Comparison of ENCODE assay signal across 9 cellular contexts in genomic region chr1:223727541-223727940, GRCh38. TPM values are rescaled to one million over a fixed set of nuclear protein-coding genes. Genes with fewer than 3 reads are reported as not detected.
DNase-seq lines count a peak whose midpoint lies in the region; ATAC-seq and TF ChIP-seq lines count a peak whose summit lies in the region.
"Had no signal": no experiment of that assay in that cellular context is flagged by ENCODE, and none has a peak within 500 bp of the region (broad histone marks: within the 10 kb centered on the region; RNA-seq: fewer than 3 reads in every experiment).

No MANE protein-coding gene starts in this region.

- DNase-seq in CD4-positive, alpha-beta memory T cell = no peak
- DNase-seq in T-cell (no peak), esophagus squamous epithelium (lab: John Stamatoyannopoulos, UW) (no peak), posterior vena cava (ENCODE audit: low spot score) (peak; percentile 38), SIG-M5 (lab: John Stamatoyannopoulos, UW) (no peak), NCI-H526 treated with DMSO at 0.1 percent for 48 hours (lab: John Stamatoyannopoulos, UW) (no peak)
- DNase-seq: NCI-H1105 treated with DMSO at 0.1 percent for 48 hours had no signal

- H3K4me3 Mint-ChIP-seq in CD4-positive, alpha-beta memory T cell = peak overlapping the region in 3 of 8 donors; percentile 59 to 92 (median 80)
- H3K4me3 Mint-ChIP-seq in T-cell = no peak overlapping the region

- TF ChIP-seq CTCF in esophagus squamous epithelium (IDR thresholded peaks at IDR 0.05) = no peak

- TF ChIP-seq POLR2A in esophagus squamous epithelium (IDR thresholded peaks at IDR 0.05) = no peak

- H3K36me3 Mint-ChIP-seq in CD4-positive, alpha-beta memory T cell = peaks cover 42 to 76% of the 10 kb centered on the region in 2 donors
- H3K36me3 Mint-ChIP-seq in T-cell = peaks cover 55% of the 10 kb centered on the region

- POLR2A ChIA-PET in CD4-positive, alpha-beta memory T cell (lab: Charles Lee; ENCODE audit: partially characterized antibody) = interaction anchor here (2.0 to 6.0 kb wide), 4 partner anchors 11 to 118 kb away, joined by 8 to 62 read pairs (median 29); partner anchors contain the start of genes CAPN2 and TP53BP2
- POLR2A ChIA-PET in T-cell (lab: Charles Lee) = interaction anchor here in 1 of 2 donors (1.0 kb wide), 1 partner anchor 10 kb away, joined by 3 read pairs; no protein-coding TSS in a partner anchor

- H3K27ac ChIP-seq in CD4-positive, alpha-beta memory T cell (ENCODE audit: low read depth, low read length) = peak overlapping the region; percentile 85
- peak overlapping the region; percentile 59 to 90 (median 80) for H3K27ac ChIP-seq in esophagus squamous epithelium

- 82 to 90% methylated on average over 4 of the region's 4 CpGs for WGBS in esophagus squamous epithelium, 2 donors

- peaks cover 85% of the 10 kb centered on the region for H3K4me1 ChIP-seq in CD4-positive, alpha-beta memory T cell (ENCODE audit: insufficient read depth, low read length)
- H3K4me1 ChIP-seq in esophagus squamous epithelium = peaks cover 47 to 81% (median 53%) of the 10 kb centered on the region in 3 donors

- no peak for ATAC-seq in T-cell (replicated peaks in 1 of 4)
- no peak for ATAC-seq in HG03196 (IDR thresholded peaks at IDR 0.05; ENCODE audit: unreplicated experiment)
- no peak for ATAC-seq in HG03457 (IDR thresholded peaks at IDR 0.05; ENCODE audit: unreplicated experiment)

- H3K9me3 Mint-ChIP-seq in CD4-positive, alpha-beta memory T cell = no peaks in the 10 kb centered on the region
- no peaks in the 10 kb centered on the region for H3K9me3 Mint-ChIP-seq in T-cell

- peak overlapping the region in 6 of 7 donors; percentile 78 to 99 (median 94) for H3K27ac Mint-ChIP-seq in CD4-positive, alpha-beta memory T cell
- peak overlapping the region; percentile 95 to 96 for H3K27ac Mint-ChIP-seq in T-cell

- no peaks in the 10 kb centered on the region for H3K27me3 Mint-ChIP-seq in CD4-positive, alpha-beta memory T cell
- H3K27me3 Mint-ChIP-seq in T-cell = no peaks in the 10 kb centered on the region

- intact Hi-C loops in CD4-positive, alpha-beta memory T cell (cut with micrococcal nuclease) = no loop called here
- intact Hi-C loops in esophagus squamous epithelium (cut with DNase I) = no loop called here
- intact Hi-C loops in posterior vena cava (cut with DNase I) = loop anchor here in 1 of 2 donors (5.0 kb wide), 1 partner anchor 1005 kb away; no protein-coding TSS in a partner anchor

- peaks cover 58 to 97% (median 77%) of the 10 kb centered on the region in 4 donors for H3K4me1 Mint-ChIP-seq in CD4-positive, alpha-beta memory T cell
- peaks cover 61 to 87% (median 74%) of the 10 kb centered on the region in 3 donors for H3K4me1 Mint-ChIP-seq in T-cell

- no peaks in the 10 kb centered on the region for H3K9me3 ChIP-seq in CD4-positive, alpha-beta memory T cell (ENCODE audit: control insufficient read depth in 1 of 2, low read length in 2 of 2)
- H3K9me3 ChIP-seq in esophagus squamous epithelium = no peaks in the 10 kb centered on the region

- no peaks in the 10 kb centered on the region for H3K27me3 ChIP-seq in CD4-positive, alpha-beta memory T cell (ENCODE audit: insufficient read depth, low read length)
- H3K27me3 ChIP-seq in esophagus squamous epithelium = no peaks in the 10 kb centered on the region

- CTCF ChIA-PET in CD4-positive, alpha-beta memory T cell (lab: Charles Lee; ENCODE audit: partially characterized antibody) = interaction anchor here (1.2 to 17.3 kb wide), 7 partner anchors 10 to 83 kb away, joined by 3 to 233 read pairs (median 11); partner anchors contain the start of gene CAPN2
- CTCF ChIA-PET in T-cell (lab: Charles Lee) = interaction anchor here (0.8 to 1.3 kb wide), 2 partner anchors 25 to 31 kb away, joined by 3 to 4 read pairs; no protein-coding TSS in a partner anchor

- peaks cover 24% of the 10 kb centered on the region for H3K36me3 ChIP-seq in CD4-positive, alpha-beta memory T cell (ENCODE audit: insufficient read depth, low read length)
- H3K36me3 ChIP-seq in esophagus squamous epithelium = peaks cover 4 to 68% (median 9%) of the 10 kb centered on the region in 3 donors

- H3K4me3 ChIP-seq in CD4-positive, alpha-beta memory T cell (ENCODE audit: low read length in 2 of 2) = peak overlapping the region in 1 of 2 donors; percentile 20
- no peak overlapping the region for H3K4me3 ChIP-seq in esophagus squamous epithelium

RNA-seq across cellular contexts. Expression of gene CAPN2, which starts 15.2 kb away (rescaled TPM):
- total RNA-seq in CD4-positive, alpha-beta memory T cell = 100 to 1,000 TPM; 178 to 180 TPM
- polyA plus RNA-seq in CD4-positive, alpha-beta memory T cell = 100 to 1,000 TPM; 146 to 231 TPM
- total RNA-seq in T-cell (100 to 1,000 TPM; 146 to 206 (median 169) TPM), esophagus squamous epithelium (100 to 1,000 TPM; 145 to 234 (median 177) TPM), posterior vena cava (100 to 1,000 TPM; 234 to 289 TPM)
